Comparison of ENCODE assay signal across 14 cellular contexts in genomic region chr14:68562911-68563255, GRCh38.
DNase-seq lines count a peak whose midpoint lies in the region; ATAC-seq, FAIRE-seq and TF ChIP-seq lines count a peak whose summit lies in the region.
"Had no signal": no experiment of that assay in that cellular context is flagged by ENCODE, and none has a peak within 500 bp of the region (broad histone marks: within the 10 kb centered on the region; RNA-seq: fewer than 3 reads in every experiment).

No MANE protein-coding gene starts in this region.

- H3K27ac ChIP-seq in hepatocyte, result peak overlapping the region; percentile 83
- H3K27ac ChIP-seq in pancreas, result peak overlapping the region; percentile 14 to 79 (median 70)
- peak overlapping the region; percentile 67 for H3K27ac ChIP-seq in upper lobe of right lung

- H3K79me2 ChIP-seq in hepatocyte, result no peaks in the 10 kb centered on the region

- H3K9me3 ChIP-seq in hepatocyte (ENCODE audit: low read depth) (no peaks in the 10 kb centered on the region), pancreas (no peaks in the 10 kb centered on the region), upper lobe of right lung (no peaks in the 10 kb centered on the region)

- CTCF ChIA-PET in activated B cell treated with CpG ODN at 0.5 μM for 24 hours (lab: Charles Lee), result no interaction called here

- H2AFZ ChIP-seq in hepatocyte, result no peak overlapping the region

- no peak for TF ChIP-seq CTCF in activated B cell treated with CpG ODN at 0.5 μM for 24 hours (IDR thresholded peaks at IDR 0.05)
- no peak for TF ChIP-seq CTCF in hepatocyte (IDR thresholded peaks at IDR 0.05; ENCODE audit: poor library complexity)
- no peak for TF ChIP-seq CTCF in pancreas (IDR thresholded peaks at IDR 0.05)
- no peak for TF ChIP-seq CTCF in upper lobe of right lung (IDR thresholded peaks at IDR 0.05)

- H3K9me2 ChIP-seq in hepatocyte (replicated peaks; ENCODE audit: insufficient read depth), result no peaks in the 10 kb centered on the region

- no peaks in the 10 kb centered on the region for H4K20me1 ChIP-seq in hepatocyte (ENCODE audit: insufficient read depth, poor library complexity, severe bottlenecking)

- peak overlapping the region; percentile 6 for H3K4me3 Mint-ChIP-seq in activated B cell treated with CpG ODN at 0.5 μM for 24 hours
- H3K4me3 Mint-ChIP-seq: activated CD4-positive, alpha-beta memory T cell treated with anti-CD3 and anti-CD28 coated beads, Interleukin-2, amount 10 ng/mL, durations not matched to agents 7 days and 5 days; activated naive CD4-positive, alpha-beta T cell treated with anti-CD3 and anti-CD28 coated beads, Interleukin-2, amount 10 ng/mL, durations not matched to agents 7 days and 5 days; T-helper 2 cell treated with Interferon-gamma antibody and Interleukin-4, amounts not matched to agents 5 μg/mL and 100 μg/mL, for 36 hours had no signal

- no peaks in the 10 kb centered on the region for H3K27me3 ChIP-seq in hepatocyte
- H3K27me3 ChIP-seq in pancreas, result no peaks in the 10 kb centered on the region
- H3K27me3 ChIP-seq in upper lobe of right lung, result no peaks in the 10 kb centered on the region

- no peaks in the 10 kb centered on the region for H3K36me3 Mint-ChIP-seq in activated B cell treated with CpG ODN at 0.5 μM for 24 hours (ENCODE audit: low read depth)
- H3K36me3 Mint-ChIP-seq: activated naive CD4-positive, alpha-beta T cell treated with anti-CD3 and anti-CD28 coated beads, Interleukin-2, amount 10 ng/mL, durations not matched to agents 7 days and 5 days had no signal

- H3K4me1 ChIP-seq in hepatocyte (ENCODE audit: insufficient read depth) (peaks cover 45% of the 10 kb centered on the region), pancreas (peaks cover 34 to 52% (median 49%) of the 10 kb centered on the region in 3 donors), upper lobe of right lung (peaks cover 39% of the 10 kb centered on the region)

- POLR2A ChIA-PET in activated B cell treated with CpG ODN at 0.5 μM for 24 hours (lab: Charles Lee), result interaction anchor here (0.8 to 1.7 kb wide), 3 partner anchors 11 to 280 kb away, joined by 3 to 6 read pairs (median 4); partner anchors contain the start of gene ZFP36L1

- no peaks in the 10 kb centered on the region for H3K9me3 Mint-ChIP-seq in activated B cell treated with CpG ODN at 0.5 μM for 24 hours
- H3K9me3 Mint-ChIP-seq: activated CD4-positive, alpha-beta memory T cell treated with anti-CD3 and anti-CD28 coated beads, Interleukin-2, amount 10 ng/mL, durations not matched to agents 7 days and 5 days; activated naive CD4-positive, alpha-beta T cell treated with anti-CD3 and anti-CD28 coated beads, Interleukin-2, amount 10 ng/mL, durations not matched to agents 7 days and 5 days; T-helper 2 cell treated with Interferon-gamma antibody and Interleukin-4, amounts not matched to agents 5 μg/mL and 100 μg/mL, for 36 hours had no signal

- DNase-seq in activated B cell treated with CpG ODN at 0.5 μM for 24 hours (no peak), hepatocyte (ENCODE audit: low spot score) (no peak), pancreas (no peak), upper lobe of right lung (no peak), RKO (ENCODE audit: low spot score) (no peak)
- DNase-seq: activated CD4-positive, alpha-beta memory T cell treated with anti-CD3 and anti-CD28 coated beads, Interleukin-2, amount 10 ng/mL, durations not matched to agents 7 days and 5 days; activated naive CD4-positive, alpha-beta T cell treated with anti-CD3 and anti-CD28 coated beads, Interleukin-2, amount 10 ng/mL, durations not matched to agents 7 days and 5 days; NCI-H2171 treated with DMSO at 0.1 percent for 48 hours; occipital lobe had no signal

- ATAC-seq in activated B cell treated with CpG ODN at 0.5 μM for 24 hours (ENCODE audit: low read depth), result no peak
- ATAC-seq in pancreas, result peak in 1 of 4 donors; percentile 5
- no peak for ATAC-seq in upper lobe of right lung
- no peak for ATAC-seq in HG03460 (IDR thresholded peaks at IDR 0.05; ENCODE audit: unreplicated experiment)
- no peak for ATAC-seq in HG03565 (IDR thresholded peaks at IDR 0.05; ENCODE audit: unreplicated experiment)

- intact Hi-C loops in activated B cell treated with CpG ODN at 0.5 μM for 24 hours (cut with micrococcal nuclease), result no loop called here
- intact Hi-C loops in pancreas (cut with DNase I), result no loop called here
- intact Hi-C loops in upper lobe of right lung (cut with DNase I), result no loop called here

- H3K36me3 ChIP-seq in hepatocyte (replicated peaks; ENCODE audit: insufficient read depth, low read depth) (no peaks in the 10 kb centered on the region), pancreas (no peaks in the 10 kb centered on the region), upper lobe of right lung (no peaks in the 10 kb centered on the region)

- H3K4me2 ChIP-seq in hepatocyte, result no peak overlapping the region

- 95% methylated on average over 9 of the region's 9 CpGs for WGBS in hepatocyte (ENCODE audit: low lambda C conversion rate, missing lambda C conversion rate)
- 79 to 81% methylated on average over 9 of the region's 9 CpGs for WGBS in pancreas, 2 donors

- H3K4me3 ChIP-seq in hepatocyte (no peak overlapping the region), pancreas (no peak overlapping the region), upper lobe of right lung (no peak overlapping the region)

- FAIRE-seq in pancreas (lab: Jason Lieb, UNC), result no peak
- FAIRE-seq: D721Med, islet of Langerhans had no signal

- H3K4me1 Mint-ChIP-seq in activated B cell treated with CpG ODN at 0.5 μM for 24 hours, result peaks cover 26% of the 10 kb centered on the region

- H3K27ac Mint-ChIP-seq in activated B cell treated with CpG ODN at 0.5 μM for 24 hours, result no peak overlapping the region
- H3K27ac Mint-ChIP-seq: activated CD4-positive, alpha-beta memory T cell treated with anti-CD3 and anti-CD28 coated beads, Interleukin-2, amount 10 ng/mL, durations not matched to agents 7 days and 5 days; activated naive CD4-positive, alpha-beta T cell treated with anti-CD3 and anti-CD28 coated beads, Interleukin-2, amount 10 ng/mL, durations not matched to agents 7 days and 5 days; T-helper 2 cell treated with Interferon-gamma antibody and Interleukin-4, amounts not matched to agents 5 μg/mL and 100 μg/mL, for 36 hours had no signal

- H3K27me3 Mint-ChIP-seq in activated B cell treated with CpG ODN at 0.5 μM for 24 hours, result no peaks in the 10 kb centered on the region
- H3K27me3 Mint-ChIP-seq: activated CD4-positive, alpha-beta memory T cell treated with anti-CD3 and anti-CD28 coated beads, Interleukin-2, amount 10 ng/mL, durations not matched to agents 7 days and 5 days had no signal
